Comparison of ENCODE assay signal across 9 cellular contexts in genomic region chr2:202909394-202910192, GRCh38. TPM values are rescaled to one million over a fixed set of nuclear protein-coding genes. Genes with fewer than 3 reads are reported as not detected.
A peak's percentile ranks its signal among the peaks of the same experiment; 100 is the strongest.
DNase-seq lines count a peak whose midpoint lies in the region; ATAC-seq and TF ChIP-seq lines count a peak whose summit lies in the region.
"Had no signal": no experiment of that assay in that cellular context is flagged by ENCODE, and none has a peak within 500 bp of the region (broad histone marks: within the 10 kb centered on the region; RNA-seq: fewer than 3 reads in every experiment).

No MANE protein-coding gene starts in this region.

- peaks cover 16% of the 10 kb centered on the region for H3K36me3 Mint-ChIP-seq in activated naive CD8-positive, alpha-beta T cell treated with anti-CD3 and anti-CD28 coated beads, Interleukin-2, amount 10 ng/mL, durations not matched to agents 7 days and 5 days
- H3K36me3 Mint-ChIP-seq in naive thymus-derived CD8-positive, alpha-beta T cell = peaks cover 4 to 27% (median 15%) of the 10 kb centered on the region in 3 donors

- H3K79me2 ChIP-seq in DND-41 (ENCODE audit: insufficient read depth, low read length) = peaks cover 66% of the 10 kb centered on the region

- ATAC-seq in DND-41 (ENCODE audit: insufficient read depth, low read depth) (no peak), GM21390 (IDR thresholded peaks at IDR 0.05; ENCODE audit: unreplicated experiment) (no peak), GM19023 (IDR thresholded peaks at IDR 0.05; ENCODE audit: unreplicated experiment) (no peak)
- no peak for ATAC-seq in activated naive CD8-positive, alpha-beta T cell treated with anti-CD3 and anti-CD28 coated beads, Interleukin-2, amount 10 ng/mL, durations not matched to agents 7 days and 5 days (ENCODE audit: low read depth)
- no peak for ATAC-seq in naive thymus-derived CD8-positive, alpha-beta T cell

- H3K27ac Mint-ChIP-seq in activated naive CD8-positive, alpha-beta T cell treated with anti-CD3 and anti-CD28 coated beads, Interleukin-2, amount 10 ng/mL, durations not matched to agents 7 days and 5 days = no peak overlapping the region
- H3K27ac Mint-ChIP-seq in naive thymus-derived CD8-positive, alpha-beta T cell = peak overlapping the region in 4 of 10 donors; percentile 17 to 62 (median 43)

- no peak overlapping the region for H2AFZ ChIP-seq in DND-41 (ENCODE audit: low read depth, low read length)

- peaks cover 27% of the 10 kb centered on the region for H3K4me1 Mint-ChIP-seq in activated naive CD8-positive, alpha-beta T cell treated with anti-CD3 and anti-CD28 coated beads, Interleukin-2, amount 10 ng/mL, durations not matched to agents 7 days and 5 days
- peaks cover 18 to 41% (median 31%) of the 10 kb centered on the region in 4 donors for H3K4me1 Mint-ChIP-seq in naive thymus-derived CD8-positive, alpha-beta T cell

- peaks cover 36% of the 10 kb centered on the region for H3K4me1 ChIP-seq in DND-41 (ENCODE audit: insufficient read depth, low read length)

- H3K27ac ChIP-seq in DND-41 (ENCODE audit: low read length) = no peak overlapping the region
- H3K27ac ChIP-seq: right atrium auricular region had no signal

- TF ChIP-seq CTCF in DND-41 (IDR thresholded peaks at IDR 0.05; ENCODE audit: borderline replicate concordance, extremely low read depth, low read length, poor library complexity, severe bottlenecking) = no peak
- no peak for TF ChIP-seq CTCF in LNCaP clone FGC (IDR thresholded peaks at IDR 0.05; ENCODE audit: control insufficient read depth, extremely low read depth, insufficient read depth)

- POLR2A ChIA-PET in activated naive CD8-positive, alpha-beta T cell treated with anti-CD3 and anti-CD28 coated beads, Interleukin-2, amount 10 ng/mL, durations not matched to agents 7 days and 5 days (lab: Charles Lee) = no interaction called here
- POLR2A ChIA-PET in naive thymus-derived CD8-positive, alpha-beta T cell (lab: Charles Lee) = interaction anchor here (0.6 to 1.4 kb wide), 2 partner anchors 275 to 692 kb away, joined by 5 read pairs; partner anchors contain the start of gene FAM117B

- H3K9me3 Mint-ChIP-seq in activated naive CD8-positive, alpha-beta T cell treated with anti-CD3 and anti-CD28 coated beads, Interleukin-2, amount 10 ng/mL, durations not matched to agents 7 days and 5 days = peaks cover 1% of the 10 kb centered on the region
- H3K9me3 Mint-ChIP-seq in naive thymus-derived CD8-positive, alpha-beta T cell = peaks cover 0 to 5% (median 0%) of the 10 kb centered on the region in 9 donors

- H3K27me3 ChIP-seq in DND-41 (ENCODE audit: insufficient read depth, low read length, poor library complexity) = no peaks in the 10 kb centered on the region
- H3K27me3 ChIP-seq: right atrium auricular region had no signal

- H3K9me3 ChIP-seq in DND-41 (ENCODE audit: insufficient read depth, low read length, severe bottlenecking) = no peaks in the 10 kb centered on the region
- H3K9me3 ChIP-seq: right atrium auricular region had no signal

- H3K9ac ChIP-seq in DND-41 (ENCODE audit: low read depth, low read length) = no peak overlapping the region

- H3K4me3 ChIP-seq in DND-41 (ENCODE audit: low read depth in 1 of 2, low read length in 2 of 2) (peak overlapping the region in 1 of 2 experiments; percentile 68; a peak in 2 of 4 replicates), LNCaP clone FGC (ENCODE audit: low read depth, low read length) (peak overlapping the region; percentile 75)

- H3K4me3 Mint-ChIP-seq in activated naive CD8-positive, alpha-beta T cell treated with anti-CD3 and anti-CD28 coated beads, Interleukin-2, amount 10 ng/mL, durations not matched to agents 7 days and 5 days = peak overlapping the region; percentile 93
- peak overlapping the region; percentile 22 to 100 (median 54) for H3K4me3 Mint-ChIP-seq in naive thymus-derived CD8-positive, alpha-beta T cell

- H3K27me3 Mint-ChIP-seq in activated naive CD8-positive, alpha-beta T cell treated with anti-CD3 and anti-CD28 coated beads, Interleukin-2, amount 10 ng/mL, durations not matched to agents 7 days and 5 days = no peaks in the 10 kb centered on the region
- no peaks in the 10 kb centered on the region for H3K27me3 Mint-ChIP-seq in naive thymus-derived CD8-positive, alpha-beta T cell

- peaks cover 3% of the 10 kb centered on the region; the same call in 1 of the 2 replicates for H4K20me1 ChIP-seq in DND-41 (ENCODE audit: insufficient read depth, low read length)

- H3K36me3 ChIP-seq in DND-41 (ENCODE audit: insufficient read depth, low read length) = peaks cover 18% of the 10 kb centered on the region
- H3K36me3 ChIP-seq: right atrium auricular region had no signal

- H3K4me2 ChIP-seq in DND-41 (ENCODE audit: insufficient read depth, low read length) = peak overlapping the region; percentile 76

- DNase-seq in DND-41 (no peak), LNCaP clone FGC (ENCODE audit: low read depth) (no peak), NCI-H1436 (lab: John Stamatoyannopoulos, UW) (no peak)
- DNase-seq in activated naive CD8-positive, alpha-beta T cell treated with anti-CD3 and anti-CD28 coated beads, Interleukin-2, amount 10 ng/mL, durations not matched to agents 7 days and 5 days = no peak
- no peak for DNase-seq in naive thymus-derived CD8-positive, alpha-beta T cell
- DNase-seq: stimulated activated naive CD4-positive, alpha-beta T cell had no signal

RNA-seq across cellular contexts. Expression of gene WDR12, which starts 1.9 kb away (rescaled TPM):
- 10 to 100 TPM; 35.1 to 42.3 TPM for total RNA-seq in activated naive CD8-positive, alpha-beta T cell treated with anti-CD3 and anti-CD28 coated beads, Interleukin-2, amount 10 ng/mL, durations not matched to agents 7 days and 5 days
- 10 to 100 TPM; 22.7 to 24.6 TPM for total RNA-seq in naive thymus-derived CD8-positive, alpha-beta T cell
- polyA plus RNA-seq in naive thymus-derived CD8-positive, alpha-beta T cell = 10 to 100 TPM; 13.5 to 19.6 (median 16.9) TPM

RNA-seq across cellular contexts. Expression of gene CARF, which starts 2.5 kb away (rescaled TPM):
- 10 to 100 TPM; 14.6 to 16.9 TPM for total RNA-seq in activated naive CD8-positive, alpha-beta T cell treated with anti-CD3 and anti-CD28 coated beads, Interleukin-2, amount 10 ng/mL, durations not matched to agents 7 days and 5 days
- total RNA-seq in naive thymus-derived CD8-positive, alpha-beta T cell = 10 to 100 TPM; 24.5 to 26.5 TPM
- 10 to 100 TPM in 1 of 3 donors, 1 to 10 TPM in 2; 4.1 to 10.1 (median 7.7) TPM for polyA plus RNA-seq in naive thymus-derived CD8-positive, alpha-beta T cell

RNA-seq across cellular contexts. Expression of gene ICA1L, which starts 38.0 kb away (rescaled TPM):
- 1 to 10 TPM; 4.5 to 5.8 TPM for total RNA-seq in activated naive CD8-positive, alpha-beta T cell treated with anti-CD3 and anti-CD28 coated beads, Interleukin-2, amount 10 ng/mL, durations not matched to agents 7 days and 5 days
- total RNA-seq in naive thymus-derived CD8-positive, alpha-beta T cell = 1 to 10 TPM; 2.8 to 4.7 TPM
- 1 to 10 TPM; 3.5 to 4.1 (median 3.6) TPM for polyA plus RNA-seq in naive thymus-derived CD8-positive, alpha-beta T cell
